ENCODE assay signal across 1 cellular context in genomic region chr11:47668665-47669064, GRCh38.
TF ChIP-seq lines count a peak whose summit lies in the region.

No MANE protein-coding gene starts in this region.

TF ChIP-seq in HepG2, 621 proteins besides CTCF, POLR2A, EP300 and RAD21 (continued from another document):
- TF ChIP-seq CREB1 (IDR thresholded peaks at IDR 0.05) = no peak
- TF ChIP-seq CREB1 (CRISPR knock-in tag; IDR thresholded peaks at IDR 0.05) = no peak
- peak; percentile 53 for TF ChIP-seq SAP130 (CRISPR knock-in tag; IDR thresholded peaks at IDR 0.05; ENCODE audit: low read depth)
